In the genomic region with DNA sequence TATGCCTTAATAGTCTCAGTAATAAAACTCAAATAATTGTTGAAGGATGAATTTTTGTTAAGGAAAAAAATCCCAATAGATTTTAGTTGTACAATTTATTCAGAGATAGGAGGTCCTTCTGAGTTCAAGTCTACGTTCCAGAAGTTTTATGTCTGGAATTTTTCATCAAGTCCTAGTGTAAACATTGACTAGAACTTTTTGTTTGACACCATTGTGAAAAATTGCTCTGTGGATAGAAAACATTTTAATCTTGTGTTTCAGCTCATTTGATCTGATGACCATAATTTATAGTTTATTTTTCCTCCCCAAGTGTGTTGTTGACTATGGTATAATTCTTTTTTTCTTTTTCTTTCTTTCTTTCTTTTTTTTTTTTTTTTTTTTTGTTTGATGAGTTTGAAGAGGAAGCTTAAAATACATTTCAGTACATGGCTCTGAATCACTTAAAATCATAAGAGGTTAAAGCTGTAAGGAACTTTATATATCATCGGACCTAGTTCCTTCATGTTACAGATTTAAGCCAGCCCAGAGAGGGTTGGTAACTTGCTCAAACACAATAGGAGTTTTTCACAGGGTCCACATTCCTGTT, we compare ENCODE assay signal across 18 cellular contexts. TPM values are rescaled to one million over a fixed set of nuclear protein-coding genes. Genes with fewer than 3 reads are reported as not detected.
DNase-seq lines count a peak whose midpoint lies in the region; FAIRE-seq and TF ChIP-seq lines count a peak whose summit lies in the region.
"Had no signal": no experiment of that assay in that cellular context is flagged by ENCODE, and none has a peak within 500 bp of the region (broad histone marks: within the 10 kb centered on the region; RNA-seq: fewer than 3 reads in every experiment).

No MANE protein-coding gene starts in this region.

- H3K79me2 ChIP-seq in PC-9 (ENCODE audit: low read depth), result peaks cover 38% of the 10 kb centered on the region

- H3K36me3 ChIP-seq in PC-9 (ENCODE audit: low read depth) (peaks cover 23% of the 10 kb centered on the region), mesenchymal stem cell (ENCODE audit: control insufficient read depth in 1 of 2, insufficient read depth in 2 of 2, low read depth in 1 of 2, low read length in 2 of 2) (peaks cover 0 to 23% of the 10 kb centered on the region in 2 experiments), stomach smooth muscle (ENCODE audit: control insufficient read depth in 2 of 2, insufficient read depth in 2 of 2, low read length in 2 of 2) (no peaks in the 10 kb centered on the region)
- H3K36me3 ChIP-seq: gastrocnemius medialis had no signal

- no peak overlapping the region for H3K14ac ChIP-seq in mesenchymal stem cell (ENCODE audit: low read length in 2 of 2)

- DNase-seq in PC-9 (no peak), mesenchymal stem cell (peak; percentile 50), NCI-H2227 (lab: John Stamatoyannopoulos, UW; ENCODE audit: unreplicated experiment) (no peak), NCI-H2081 treated with DMSO at 0.1 percent for 48 hours (lab: John Stamatoyannopoulos, UW) (no peak), T-helper 1 cell (no peak)
- no peak for DNase-seq in NK-92 treated with Interleukin-12 subunit alpha and Interleukin-12 subunit beta, amount 100 ng/mL, for 24 hours (lab: John Stamatoyannopoulos, UW)
- DNase-seq: activated CD4-positive, alpha-beta memory T cell treated with anti-CD3 and anti-CD28 coated beads, Interleukin-2, amount 10 ng/mL, durations not matched to agents 7 days and 5 days; activated gamma-delta T cell treated with Interleukin-2 at 50 U/mL for 16 hours; CD4-positive, CD25-positive, alpha-beta regulatory T cell; dorsolateral prefrontal cortex; gastrocnemius medialis; HCEC 1CT; NCI-H1694; NCI-H69 had no signal

- no peak overlapping the region for H2BK12ac ChIP-seq in mesenchymal stem cell (ENCODE audit: low read length in 2 of 2)

- H2AK5ac ChIP-seq in mesenchymal stem cell (ENCODE audit: low read length, severe bottlenecking), result no peak overlapping the region

- peaks cover 10% of the 10 kb centered on the region for H3K79me1 ChIP-seq in mesenchymal stem cell (replicated peaks; ENCODE audit: low read length, poor library complexity, severe bottlenecking)

- peaks cover 30% of the 10 kb centered on the region; the same call in 1 of the 2 replicates for H3F3A ChIP-seq in PC-9 (ENCODE audit: insufficient read depth, low read depth)

- no peak overlapping the region for H4K8ac ChIP-seq in mesenchymal stem cell (ENCODE audit: low read length)

- H2AFZ ChIP-seq in PC-9, result no peak overlapping the region
- no peak overlapping the region for H2AFZ ChIP-seq in mesenchymal stem cell (ENCODE audit: low read depth, low read length)

- FAIRE-seq in endometrium (lab: Jason Lieb, UNC), result peak; percentile 96

- H3K9me3 ChIP-seq in PC-9 (ENCODE audit: insufficient read depth, low read depth) (no peaks in the 10 kb centered on the region), mesenchymal stem cell (ENCODE audit: control insufficient read depth, low read length) (no peaks in the 10 kb centered on the region), stomach smooth muscle (ENCODE audit: control insufficient read depth in 2 of 2, low read length in 2 of 2) (no peaks in the 10 kb centered on the region)
- H3K9me3 ChIP-seq: gastrocnemius medialis had no signal

- H3K4me3 ChIP-seq in PC-9 (no peak overlapping the region), mesenchymal stem cell (ENCODE audit: insufficient read depth in 1 of 2, low read depth in 1 of 2, low read length in 2 of 2) (no peak overlapping the region), stomach smooth muscle (ENCODE audit: low read length in 2 of 2) (no peak overlapping the region)
- H3K4me3 ChIP-seq: dorsolateral prefrontal cortex, gastrocnemius medialis had no signal

- H3K4ac ChIP-seq in mesenchymal stem cell (ENCODE audit: low read depth in 1 of 2, low read length in 2 of 2), result peak overlapping the region in 1 of 2 experiments; percentile 41

- H3K27ac ChIP-seq in PC-9 (peak overlapping the region; percentile 72), mesenchymal stem cell (ENCODE audit: low read length, poor library complexity, severe bottlenecking) (no peak overlapping the region), stomach smooth muscle (ENCODE audit: low read length) (peak overlapping the region; percentile 50)
- H3K27ac ChIP-seq: KMS-11 had no signal

- H3K9me2 ChIP-seq in PC-9 (ENCODE audit: insufficient read depth), result no peaks in the 10 kb centered on the region

- H3K27me3 ChIP-seq in PC-9 (ENCODE audit: insufficient read depth, low read depth), result no peaks in the 10 kb centered on the region
- no peaks in the 10 kb centered on the region for H3K27me3 ChIP-seq in mesenchymal stem cell (ENCODE audit: control insufficient read depth in 1 of 2, insufficient read depth in 1 of 2, low read length in 2 of 2)
- H3K27me3 ChIP-seq in stomach smooth muscle (ENCODE audit: control insufficient read depth in 1 of 2, insufficient read depth in 2 of 2, low read length in 2 of 2), result no peaks in the 10 kb centered on the region
- H3K27me3 ChIP-seq: dorsolateral prefrontal cortex, gastrocnemius medialis had no signal

- H2BK15ac ChIP-seq in mesenchymal stem cell (ENCODE audit: low read depth, poor library complexity, severe bottlenecking), result no peak overlapping the region

- H3K18ac ChIP-seq in mesenchymal stem cell (ENCODE audit: low read depth in 1 of 2, low read length in 2 of 2), result no peak overlapping the region

- H3K4me2 ChIP-seq in PC-9 (no peak overlapping the region), mesenchymal stem cell (ENCODE audit: low read length, poor library complexity, severe bottlenecking) (no peak overlapping the region)
- H3K4me2 ChIP-seq: KMS-11 had no signal

- no peak overlapping the region for H3K23ac ChIP-seq in mesenchymal stem cell (ENCODE audit: low read length in 2 of 2)

- POLR2A ChIA-PET in PC-9 (lab: Charles Lee; ENCODE audit: unreplicated experiment), result interaction anchor here (1.1 kb wide), 1 partner anchor 9 kb away, joined by 4 read pairs; no protein-coding TSS in a partner anchor

- H4K20me1 ChIP-seq in PC-9 (ENCODE audit: insufficient read depth), result peaks cover 12% of the 10 kb centered on the region; the same call in 1 of the 2 replicates

- no TSS peak for BruUV-seq in PC-9 (replicated peaks; lab: Mats Ljungman, UMichigan)

- no peak overlapping the region for H4K91ac ChIP-seq in mesenchymal stem cell (ENCODE audit: low read length)

- intact Hi-C loops in PC-9 (cut with micrococcal nuclease; ENCODE audit: unreplicated experiment), result no loop called here

- no peak for TF ChIP-seq CTCF in PC-9 (conservative IDR thresholded peaks at IDR 0.05)

- H3K4me1 ChIP-seq in PC-9 (replicated peaks; ENCODE audit: insufficient read depth) (peaks cover 66% of the 10 kb centered on the region), mesenchymal stem cell (ENCODE audit: control insufficient read depth, insufficient read depth, low read depth, low read length) (peaks cover 5% of the 10 kb centered on the region), stomach smooth muscle (ENCODE audit: control insufficient read depth, insufficient read depth, low read length) (peaks cover 44% of the 10 kb centered on the region)

- no peak overlapping the region for H2BK5ac ChIP-seq in mesenchymal stem cell (ENCODE audit: low read depth, low read length, poor library complexity, severe bottlenecking)

- H2BK120ac ChIP-seq in mesenchymal stem cell (ENCODE audit: low read depth, low read length), result no peak overlapping the region

- WGBS in mesenchymal stem cell, result 0% methylated on average over 1 of the region's 2 CpGs

- no peak overlapping the region for H3K9ac ChIP-seq in mesenchymal stem cell (ENCODE audit: low read length)
- H3K9ac ChIP-seq in stomach smooth muscle (ENCODE audit: low read length in 2 of 2), result peak overlapping the region in 1 of 2 donors; percentile 31
- H3K9ac ChIP-seq: KMS-11 had no signal

- CTCF ChIA-PET in PC-9 (lab: Charles Lee), result interaction anchor here (0.6 kb wide), 1 partner anchor 224 kb away, joined by 6 read pairs; no protein-coding TSS in a partner anchor

RNA-seq across cellular contexts. Expression of gene ITGA1, which starts 20.7 kb away (rescaled TPM):
- 3.0 and 4.0 TPM in 2 replicates for total RNA-seq in PC-9 (2021)
- 202 TPM for polyA plus RNA-seq in mesenchymal stem cell (2013, experiment 1 of 2)
- polyA plus RNA-seq in mesenchymal stem cell (2013, experiment 2 of 2), result 199 TPM
- total RNA-seq: G401 had no signal
- polyA plus RNA-seq: CD4-positive, CD25-positive, alpha-beta regulatory T cell had no signal

RNA-seq across cellular contexts. Expression of gene PELO, which starts 20.7 kb away (rescaled TPM):
- total RNA-seq in PC-9 (2021), result 19.8 and 21.5 TPM in 2 replicates
- polyA plus RNA-seq in mesenchymal stem cell (2013, experiment 1 of 2), result 37.4 TPM
- polyA plus RNA-seq in mesenchymal stem cell (2013, experiment 2 of 2), result 35.7 TPM
